18 cellular contexts compared by ENCODE assay signal in genomic region chr20:17857639-17858449, GRCh38.
DNase-seq lines count a peak whose midpoint lies in the region; ATAC-seq, FAIRE-seq and TF ChIP-seq lines count a peak whose summit lies in the region.
"Had no signal": no experiment of that assay in that cellular context is flagged by ENCODE, and none has a peak within 500 bp of the region (broad histone marks: within the 10 kb centered on the region; RNA-seq: fewer than 3 reads in every experiment).

No MANE protein-coding gene starts in this region.

- H3K79me2 ChIP-seq in HepG2 (ENCODE audit: insufficient read depth, low read length) = peaks cover 2% of the 10 kb centered on the region

- H3K36me3 ChIP-seq in HepG2 (replicated peaks in 1 of 2; ENCODE audit: control insufficient read depth in 1 of 2, insufficient read depth in 2 of 2, low read length in 2 of 2) = no peaks in the 10 kb centered on the region
- H3K36me3 ChIP-seq in right lobe of liver = no peaks in the 10 kb centered on the region
- no peaks in the 10 kb centered on the region for H3K36me3 ChIP-seq in upper lobe of right lung

- TF ChIP-seq CTCF in HepG2 (CRISPR knock-in tag; IDR thresholded peaks at IDR 0.05) (no peak), right lobe of liver (IDR thresholded peaks at IDR 0.05) (no peak), foreskin keratinocyte (conservative IDR thresholded peaks at IDR 0.05) (no peak), upper lobe of right lung (IDR thresholded peaks at IDR 0.05) (no peak)

- H3K4me3 ChIP-seq in HepG2 (replicated peaks in 1 of 3; ENCODE audit: insufficient read depth in 1 of 3, low read depth in 2 of 3, low read length in 3 of 3) (no peak overlapping the region), right lobe of liver (no peak overlapping the region), upper lobe of right lung (no peak overlapping the region)

- H2AFZ ChIP-seq in HepG2 (ENCODE audit: low read length) = no peak overlapping the region

- H3K9me3 ChIP-seq in HepG2 (ENCODE audit: low read length) (no peaks in the 10 kb centered on the region), right lobe of liver (no peaks in the 10 kb centered on the region), upper lobe of right lung (no peaks in the 10 kb centered on the region)

- H3K27ac ChIP-seq in HepG2 (ENCODE audit: extremely low read length, insufficient read depth, low read length) (peak overlapping the region; percentile 86), right lobe of liver (no peak overlapping the region), foreskin keratinocyte (no peak overlapping the region), upper lobe of right lung (no peak overlapping the region)

- POLR2A ChIA-PET in HepG2 (lab: Yijun Ruan, JAX) (interaction anchor here (1.2 to 18.0 kb wide), 20 partner anchors 12 to 178 kb away, joined by 3 to 763 read pairs (median 16); partner anchors contain the start of genes MGME1 and RRBP1), HEK293T (lab: Yijun Ruan, JAX) (no interaction called here)

- TF ChIP-seq RAD21 in HepG2 (CRISPR knock-in tag; IDR thresholded peaks at IDR 0.05) = no peak

- no peaks in the 10 kb centered on the region for H3K27me3 ChIP-seq in HepG2 (ENCODE audit: control insufficient read depth in 1 of 2, insufficient read depth in 2 of 2, low read length in 2 of 2)
- H3K27me3 ChIP-seq in right lobe of liver = no peaks in the 10 kb centered on the region
- peaks cover 7% of the 10 kb centered on the region for H3K27me3 ChIP-seq in foreskin keratinocyte
- no peaks in the 10 kb centered on the region for H3K27me3 ChIP-seq in upper lobe of right lung

- 89% methylated on average over 4 of the region's 4 CpGs for WGBS in HepG2 (ENCODE audit: low lambda C conversion rate)
- 96% methylated on average over 4 of the region's 4 CpGs for WGBS in right lobe of liver (ENCODE audit: insufficient coverage, low coverage, low lambda C conversion rate, missing lambda C conversion rate)

- H3K4me2 ChIP-seq in HepG2 (ENCODE audit: low read depth, low read length) = peak overlapping the region; percentile 59; the same call in 1 of the 2 replicates

- ATAC-seq in HepG2 = no peak
- no peak for ATAC-seq in right lobe of liver
- ATAC-seq in foreskin keratinocyte = peak; percentile 82
- no peak for ATAC-seq in upper lobe of right lung
- ATAC-seq: Panc1 had no signal

- in situ Hi-C loops in HepG2 (cut with HindIII; ENCODE audit: extremely low pct_ligation_motif_present, low pct_unique_long_range_greater_than_20kb) = no loop called here

- no peak for TF ChIP-seq EP300 in HepG2 (IDR thresholded peaks at IDR 0.05; ENCODE audit: low read depth in 2 of 2, low read length in 2 of 2)
- TF ChIP-seq EP300 in HepG2 (CRISPR knock-in tag; IDR thresholded peaks at IDR 0.05; ENCODE audit: borderline replicate concordance) = no peak

- H3K9ac ChIP-seq in HepG2 (ENCODE audit: insufficient read depth, low read depth, low read length) = peak overlapping the region; percentile 51

- TF ChIP-seq POLR2A in HepG2 (IDR thresholded peaks at IDR 0.05; ENCODE audit: insufficient read depth in 1 of 2, low read depth in 2 of 2, low read length in 2 of 2) = no peak
- no peak for TF ChIP-seq POLR2A in right lobe of liver (IDR thresholded peaks at IDR 0.05)

- no TSS peak for BruUV-seq in HepG2 (replicated peaks; lab: Mats Ljungman, UMichigan)

- FAIRE-seq in HepG2 (lab: Jason Lieb, UNC) (no peak), GM19239 (lab: Jason Lieb, UNC) (no peak)
- FAIRE-seq: A204.1 had no signal

- intact Hi-C loops in HepG2 (cut with micrococcal nuclease; ENCODE audit: unreplicated experiment) = loop anchor here (2.0 to 5.0 kb wide), 3 partner anchors 17 to 139 kb away; no protein-coding TSS in a partner anchor
- intact Hi-C loops in right lobe of liver (cut with DNase I) = no loop called here
- intact Hi-C loops in upper lobe of right lung (cut with DNase I) = no loop called here

- no peaks in the 10 kb centered on the region for H4K20me1 ChIP-seq in HepG2 (ENCODE audit: insufficient read depth, low read length)

- CTCF ChIA-PET in HepG2 (lab: Yijun Ruan, JAX; ENCODE audit: low intra/inter-chr PET ratio, low total read pairs) = no interaction called here
- CTCF ChIA-PET in HEK293T (lab: Yijun Ruan, JAX) = interaction anchor here (0.7 kb wide), 1 partner anchor 321 kb away, joined by 6 read pairs; no protein-coding TSS in a partner anchor

- peaks cover 97% of the 10 kb centered on the region for H3K4me1 ChIP-seq in HepG2 (ENCODE audit: insufficient read depth, low read length)
- H3K4me1 ChIP-seq in right lobe of liver = peaks cover 0 to 34% (median 9%) of the 10 kb centered on the region in 4 donors
- peaks cover 4% of the 10 kb centered on the region for H3K4me1 ChIP-seq in foreskin keratinocyte
- H3K4me1 ChIP-seq in upper lobe of right lung = peaks cover 17% of the 10 kb centered on the region

- DNase-seq in HepG2 (ENCODE audit: low spot score) = no peak
- DNase-seq in right lobe of liver = no peak
- DNase-seq in RPMI7951 (ENCODE audit: low read depth) = peak; percentile 30
- DNase-seq in foreskin keratinocyte = peak; percentile 69 to 79
- DNase-seq in upper lobe of right lung = peak; percentile 12
- DNase-seq in HEK293T (ENCODE audit: extremely low spot score) = no peak
- DNase-seq in putamen (ENCODE audit: low spot score) = no peak
- DNase-seq in GM19239 (ENCODE audit: insufficient read length, low spot score) = no peak
- DNase-seq: CD4-positive, alpha-beta memory T cell; HCEC 1CT; NCI-H1105; NCI-H187; NCI-H2171; NCI-H446 treated with DMSO at 0.1 percent for 48 hours; NCI-H748 treated with DMSO at 0.1 percent for 48 hours; SIG-M5 had no signal

TF ChIP-seq in HEK293T, 16 proteins besides CTCF, POLR2A, EP300 and RAD21:
- TF ChIP-seq NFRKB (IDR thresholded peaks at IDR 0.05) (no peak), TARDBP (IDR thresholded peaks at IDR 0.05) (no peak), PKNOX1 (IDR thresholded peaks at IDR 0.05) (no peak), FOXK2 (IDR thresholded peaks at IDR 0.05) (no peak), FOXM1 (IDR thresholded peaks at IDR 0.05; ENCODE audit: borderline replicate concordance) (no peak), FOXA1 (IDR thresholded peaks at IDR 0.05) (no peak), CTBP1 (IDR thresholded peaks at IDR 0.05; ENCODE audit: borderline replicate concordance) (no peak), ELF4 (IDR thresholded peaks at IDR 0.05) (no peak), SP1 (IDR thresholded peaks at IDR 0.05) (no peak), LEF1 (IDR thresholded peaks at IDR 0.05; ENCODE audit: borderline replicate concordance) (no peak)

Comparison
In these comparisons a context has a peak if more than half of its experiments do, and no peak if none do; other contexts are left out.
1. DNase-seq: peak in RPMI7951 (single experiment), foreskin keratinocyte (2 of 2) and upper lobe of right lung (single experiment); none in HepG2 (single experiment), right lobe of liver (0 of 3), HEK293T (single experiment), putamen (single experiment) and GM19239 (single experiment).